11 cellular contexts compared by ENCODE assay signal in genomic region chr5:45385321-45386058, GRCh38.
DNase-seq lines count a peak whose midpoint lies in the region; ATAC-seq and TF ChIP-seq lines count a peak whose summit lies in the region.
"Had no signal": no experiment of that assay in that cellular context is flagged by ENCODE, and none has a peak within 500 bp of the region (broad histone marks: within the 10 kb centered on the region; RNA-seq: fewer than 3 reads in every experiment).

No MANE protein-coding gene starts in this region.

- WGBS in neuronal stem cell (ENCODE audit: extremely low coverage in 2 of 2, insufficient read length in 2 of 2, insufficient replicate concordance in 1 of 2), 2 donors = 100% methylated on average over 3 of the region's 6 CpGs; no CpG with 5 or more reads in 1 of the 2 donors

- no peak overlapping the region for H2BK120ac ChIP-seq in neuronal stem cell (ENCODE audit: low read depth, low read length)

- ATAC-seq in GM21360 (IDR thresholded peaks at IDR 0.05; ENCODE audit: unreplicated experiment) (no peak), HG02973 (IDR thresholded peaks at IDR 0.05; ENCODE audit: unreplicated experiment) (no peak)

- no peaks in the 10 kb centered on the region for H3K4me1 ChIP-seq in neuronal stem cell (ENCODE audit: control insufficient read depth in 2 of 2, insufficient read depth in 1 of 2, low read depth in 1 of 2, low read length in 2 of 2)

- H2BK5ac ChIP-seq in neuronal stem cell (ENCODE audit: low read length) = no peak overlapping the region

- H3K4ac ChIP-seq in neuronal stem cell (ENCODE audit: low read length) = no peak overlapping the region

- no peak overlapping the region for H2BK15ac ChIP-seq in neuronal stem cell (ENCODE audit: low read length)

- no peak overlapping the region for H4K91ac ChIP-seq in neuronal stem cell (ENCODE audit: low read depth, low read length, poor library complexity)

- H3K23ac ChIP-seq in neuronal stem cell (ENCODE audit: low read depth, low read length, poor library complexity) = no peak overlapping the region

- H3K36me3 ChIP-seq in neuronal stem cell (replicated peaks in 1 of 2; ENCODE audit: control insufficient read depth in 2 of 2, insufficient read depth in 2 of 2, low read length in 2 of 2) = no peaks in the 10 kb centered on the region

- H2BK12ac ChIP-seq in neuronal stem cell (ENCODE audit: low read length) = no peak overlapping the region

- H3K4me3 ChIP-seq in astrocyte of the cerebellum (ENCODE audit: low read depth, low read length) (no peak overlapping the region), neuronal stem cell (ENCODE audit: low read length in 2 of 2) (no peak overlapping the region)

- H3K79me1 ChIP-seq in neuronal stem cell (ENCODE audit: low read depth, low read length) = no peaks in the 10 kb centered on the region

- no peaks in the 10 kb centered on the region for H3K9me3 ChIP-seq in neuronal stem cell (replicated peaks in 1 of 2; ENCODE audit: control insufficient read depth in 2 of 2, insufficient read depth in 1 of 2, low read depth in 1 of 2, low read length in 2 of 2)

- in situ Hi-C loops in astrocyte of the cerebellum (cut with HindIII; ENCODE audit: low sequenced_read_pairs) = no loop called here

- DNase-seq in COLO829 (ENCODE audit: low spot score) (peak; percentile 66), M059J (ENCODE audit: low read depth) (peak; percentile 94), astrocyte of the cerebellum (ENCODE audit: low read depth) (peak; percentile 70), kidney tubule cell (ENCODE audit: low spot score) (peak; percentile 56), NCI-H2227 (lab: John Stamatoyannopoulos, UW; ENCODE audit: unreplicated experiment) (no peak), neuronal stem cell (ENCODE audit: low spot score) (no peak)
- DNase-seq: COR-L47; nephron progenitor cell; stimulated activated CD4-positive, alpha-beta T cell treated with anti-CD3 and anti-CD28 coated beads, Interleukin-4, amount 100 ng/mL, for 1 hour had no signal

- H2AFZ ChIP-seq in neuronal stem cell (ENCODE audit: low read length) = no peak overlapping the region

- no peak overlapping the region for H3K18ac ChIP-seq in neuronal stem cell (ENCODE audit: low read length)

- no peak for TF ChIP-seq CTCF in astrocyte of the cerebellum (IDR thresholded peaks at IDR 0.05; ENCODE audit: low read depth, low read length, missing control alignments)

- H3K14ac ChIP-seq in neuronal stem cell (ENCODE audit: low read length) = no peak overlapping the region

- H3K4me2 ChIP-seq in neuronal stem cell (ENCODE audit: insufficient read depth, low read length, poor library complexity, severe bottlenecking) = no peak overlapping the region

- no peak overlapping the region for H3K9ac ChIP-seq in neuronal stem cell (ENCODE audit: low read depth, low read length, poor library complexity)

- no peaks in the 10 kb centered on the region for H3K27me3 ChIP-seq in neuronal stem cell (ENCODE audit: control insufficient read depth in 3 of 3, insufficient read depth in 3 of 3, low read depth in 1 of 3, low read length in 3 of 3)

- no peak overlapping the region for H4K8ac ChIP-seq in neuronal stem cell (ENCODE audit: low read depth, low read length)

- H2AK5ac ChIP-seq in neuronal stem cell (ENCODE audit: low read depth, low read length) = no peak overlapping the region

- no peak overlapping the region for H3K27ac ChIP-seq in neuronal stem cell (replicated peaks; ENCODE audit: low read length)

Comparison
In these comparisons a context has a peak if more than half of its experiments do, and no peak if none do; other contexts are left out.
1. DNase-seq: peak in COLO829 (single experiment), M059J (single experiment), astrocyte of the cerebellum (single experiment) and kidney tubule cell (single experiment); none in NCI-H2227 (single experiment) and neuronal stem cell (single experiment).